In genomic region chr10:60575105-60575504, GRCh38 we compare ENCODE assay signal across 24 cellular contexts.
DNase-seq lines count a peak whose midpoint lies in the region; ATAC-seq and TF ChIP-seq lines count a peak whose summit lies in the region.
"Had no signal": no experiment of that assay in that cellular context is flagged by ENCODE, and none has a peak within 500 bp of the region (broad histone marks: within the 10 kb centered on the region; RNA-seq: fewer than 3 reads in every experiment).

No MANE protein-coding gene starts in this region.

- H3K27me3 ChIP-seq in SK-N-SH (ENCODE audit: insufficient read depth), result no peaks in the 10 kb centered on the region
- H3K27me3 ChIP-seq in PC-3 (ENCODE audit: low read length), result no peaks in the 10 kb centered on the region

- CTCF ChIA-PET in SK-N-SH (lab: Yijun Ruan, JAX), result no interaction called here
- CTCF ChIA-PET in PC-3 (lab: Charles Lee), result interaction anchor here (0.5 to 0.7 kb wide), 2 partner anchors 13 to 434 kb away, joined by 3 to 6 read pairs; no protein-coding TSS in a partner anchor
- CTCF ChIA-PET in activated CD4-positive, alpha-beta memory T cell treated with anti-CD3 and anti-CD28 coated beads, Interleukin-2, amount 10 ng/mL, durations not matched to agents 7 days and 5 days (lab: Charles Lee), result no interaction called here
- CTCF ChIA-PET in activated CD8-positive, alpha-beta T cell treated with anti-CD3 and anti-CD28 coated beads, Interleukin-2, amount 10 ng/mL, durations not matched to agents 7 days and 5 days (lab: Charles Lee), result no interaction called here

- peaks cover 2% of the 10 kb centered on the region for H3K9me3 Mint-ChIP-seq in activated CD4-positive, alpha-beta memory T cell treated with anti-CD3 and anti-CD28 coated beads, Interleukin-2, amount 10 ng/mL, durations not matched to agents 7 days and 5 days
- no peaks in the 10 kb centered on the region for H3K9me3 Mint-ChIP-seq in activated CD8-positive, alpha-beta T cell treated with anti-CD3 and anti-CD28 coated beads, Interleukin-2, amount 10 ng/mL, durations not matched to agents 7 days and 5 days (ENCODE audit: insufficient read depth)

- no peaks in the 10 kb centered on the region for H3K9me2 ChIP-seq in SK-N-SH
- H3K9me2 ChIP-seq in PC-3 (replicated peaks; ENCODE audit: low read length), result no peaks in the 10 kb centered on the region

- peaks cover 2% of the 10 kb centered on the region for H3K36me3 Mint-ChIP-seq in activated CD4-positive, alpha-beta memory T cell treated with anti-CD3 and anti-CD28 coated beads, Interleukin-2, amount 10 ng/mL, durations not matched to agents 7 days and 5 days (ENCODE audit: low read depth)
- no peaks in the 10 kb centered on the region for H3K36me3 Mint-ChIP-seq in activated CD8-positive, alpha-beta T cell treated with anti-CD3 and anti-CD28 coated beads, Interleukin-2, amount 10 ng/mL, durations not matched to agents 7 days and 5 days (ENCODE audit: low read depth)

- no peak overlapping the region for H3K4me3 Mint-ChIP-seq in activated CD4-positive, alpha-beta memory T cell treated with anti-CD3 and anti-CD28 coated beads, Interleukin-2, amount 10 ng/mL, durations not matched to agents 7 days and 5 days
- H3K4me3 Mint-ChIP-seq in activated CD8-positive, alpha-beta T cell treated with anti-CD3 and anti-CD28 coated beads, Interleukin-2, amount 10 ng/mL, durations not matched to agents 7 days and 5 days, result no peak overlapping the region

- H3K27me3 Mint-ChIP-seq in activated CD4-positive, alpha-beta memory T cell treated with anti-CD3 and anti-CD28 coated beads, Interleukin-2, amount 10 ng/mL, durations not matched to agents 7 days and 5 days, result no peaks in the 10 kb centered on the region
- H3K27me3 Mint-ChIP-seq in activated CD8-positive, alpha-beta T cell treated with anti-CD3 and anti-CD28 coated beads, Interleukin-2, amount 10 ng/mL, durations not matched to agents 7 days and 5 days (ENCODE audit: low read depth), result peaks cover 7% of the 10 kb centered on the region
- H3K27me3 Mint-ChIP-seq: CD4-positive, alpha-beta memory T cell had no signal

- no peaks in the 10 kb centered on the region for H3K79me2 ChIP-seq in SK-N-SH (ENCODE audit: insufficient read depth)
- H3K79me2 ChIP-seq in PC-3 (ENCODE audit: low read length), result peaks cover 21% of the 10 kb centered on the region

- no peak for TF ChIP-seq EP300 in SK-N-SH (IDR thresholded peaks at IDR 0.05; ENCODE audit: borderline replicate concordance in 1 of 2, low read depth in 1 of 2, low read length in 1 of 2)

- POLR2A ChIA-PET in SK-N-SH (lab: Yijun Ruan, JAX) (no interaction called here), PC-3 (lab: Charles Lee; ENCODE audit: unreplicated experiment) (no interaction called here)
- POLR2A ChIA-PET in activated CD4-positive, alpha-beta memory T cell treated with anti-CD3 and anti-CD28 coated beads, Interleukin-2, amount 10 ng/mL, durations not matched to agents 7 days and 5 days (lab: Charles Lee), result no interaction called here
- POLR2A ChIA-PET in activated CD8-positive, alpha-beta T cell treated with anti-CD3 and anti-CD28 coated beads, Interleukin-2, amount 10 ng/mL, durations not matched to agents 7 days and 5 days (lab: Charles Lee), result no interaction called here

- H3F3A ChIP-seq in SK-N-SH (replicated peaks; ENCODE audit: insufficient read depth) (peaks cover 7% of the 10 kb centered on the region), PC-3 (ENCODE audit: low read length, unreplicated experiment) (peaks cover 4% of the 10 kb centered on the region)

- H3K4me2 ChIP-seq in SK-N-SH (no peak overlapping the region), PC-3 (ENCODE audit: low read length) (peak overlapping the region; percentile 47)
- H3K4me2 ChIP-seq: BLaER1 treated with 17β-estradiol and CSF1 and Interleukin-3, amounts not matched to agents 10 nM and 100 nM had no signal

- H3K36me3 ChIP-seq in SK-N-SH (replicated peaks in 1 of 2; ENCODE audit: control insufficient read depth in 1 of 2, insufficient read depth in 2 of 2, low read length in 1 of 2) (no peaks in the 10 kb centered on the region), PC-3 (ENCODE audit: low read depth, low read length) (no peaks in the 10 kb centered on the region; the same call in 1 of the 2 replicates)
- H3K36me3 ChIP-seq: BLaER1 treated with 17β-estradiol and CSF1 and Interleukin-3, amounts not matched to agents 10 nM and 100 nM had no signal

- H3K9me3 ChIP-seq in SK-N-SH, result no peaks in the 10 kb centered on the region
- 0 out of 2 replicates have a peak, but pooled peaks cover 3% of the 10 kb centered on the region for H3K9me3 ChIP-seq in PC-3 (ENCODE audit: low read length)
- H3K9me3 ChIP-seq: BLaER1 treated with 17β-estradiol and CSF1 and Interleukin-3, amounts not matched to agents 10 nM and 100 nM had no signal

- no peak for TF ChIP-seq RAD21 in SK-N-SH (IDR thresholded peaks at IDR 0.05; ENCODE audit: low read length)

- no peak overlapping the region for H3K4me3 ChIP-seq in SK-N-SH (ENCODE audit: low read depth in 2 of 2, low read length in 1 of 2)
- peak overlapping the region; percentile 6; the same call in 1 of the 2 replicates for H3K4me3 ChIP-seq in PC-3 (ENCODE audit: low read length)
- H3K4me3 ChIP-seq in fibroblast of the aortic adventitia (ENCODE audit: low read depth, low read length), result no peak overlapping the region
- H3K4me3 ChIP-seq: BLaER1 treated with 17β-estradiol and CSF1 and Interleukin-3, amounts not matched to agents 10 nM and 100 nM had no signal

- H3K27ac ChIP-seq in SK-N-SH (ENCODE audit: low read depth in 2 of 2, low read length in 1 of 2) (no peak overlapping the region), PC-3 (ENCODE audit: low read length) (peak overlapping the region; percentile 2; the same call in 1 of the 2 replicates)
- H3K27ac ChIP-seq: 22Rv1; BLaER1 treated with 17β-estradiol and CSF1 and Interleukin-3, amounts not matched to agents 10 nM and 100 nM had no signal

- H3K27ac Mint-ChIP-seq in activated CD4-positive, alpha-beta memory T cell treated with anti-CD3 and anti-CD28 coated beads, Interleukin-2, amount 10 ng/mL, durations not matched to agents 7 days and 5 days, result no peak overlapping the region
- H3K27ac Mint-ChIP-seq in activated CD8-positive, alpha-beta T cell treated with anti-CD3 and anti-CD28 coated beads, Interleukin-2, amount 10 ng/mL, durations not matched to agents 7 days and 5 days, result no peak overlapping the region

- 65% methylated on average over 6 of the region's 6 CpGs for WGBS in SK-N-SH (ENCODE audit: low lambda C conversion rate)

- intact Hi-C loops in PC-3 (cut with micrococcal nuclease), result no loop called here

- peaks cover 41% of the 10 kb centered on the region for H3K4me1 Mint-ChIP-seq in activated CD4-positive, alpha-beta memory T cell treated with anti-CD3 and anti-CD28 coated beads, Interleukin-2, amount 10 ng/mL, durations not matched to agents 7 days and 5 days
- peaks cover 38% of the 10 kb centered on the region for H3K4me1 Mint-ChIP-seq in activated CD8-positive, alpha-beta T cell treated with anti-CD3 and anti-CD28 coated beads, Interleukin-2, amount 10 ng/mL, durations not matched to agents 7 days and 5 days (ENCODE audit: low read depth)

- H4K20me1 ChIP-seq in SK-N-SH (ENCODE audit: insufficient read depth) (no peaks in the 10 kb centered on the region), PC-3 (ENCODE audit: low read length) (no peaks in the 10 kb centered on the region)
- H4K20me1 ChIP-seq: BLaER1 treated with 17β-estradiol and CSF1 and Interleukin-3, amounts not matched to agents 10 nM and 100 nM had no signal

- DNase-seq in SK-N-SH, result no peak
- peak; percentile 19 for DNase-seq in ELR (ENCODE audit: low read depth)
- peak; percentile 77 for DNase-seq in PC-3
- peak; percentile 8 for DNase-seq in fibroblast of the aortic adventitia (ENCODE audit: low read depth)
- no peak for DNase-seq in activated CD4-positive, alpha-beta memory T cell treated with anti-CD3 and anti-CD28 coated beads, Interleukin-2, amount 10 ng/mL, durations not matched to agents 7 days and 5 days
- no peak for DNase-seq in activated CD8-positive, alpha-beta T cell treated with anti-CD3 and anti-CD28 coated beads, Interleukin-2, amount 10 ng/mL, durations not matched to agents 7 days and 5 days
- DNase-seq in NCI-H1105 treated with DMSO at 0.1 percent for 48 hours (lab: John Stamatoyannopoulos, UW), result no peak
- DNase-seq: Caco-2; CD4-positive, alpha-beta memory T cell; DMS 273 treated with DMSO at 0.1 percent for 48 hours; DMS79 treated with DMSO at 0.1 percent for 48 hours; GOT3; IMR-90; MV-4-11; NCI-H1694; NCI-H2081; NCI-H2171 treated with DMSO at 0.1 percent for 48 hours; NCI-H446; NCI-H526; OCI-M1; Right ventricle myocardium superior had no signal

- no TSS peak for BruUV-seq in PC-3 (replicated peaks; lab: Mats Ljungman, UMichigan)

- H3K9ac ChIP-seq in SK-N-SH (no peak overlapping the region), PC-3 (ENCODE audit: low read length) (no peak overlapping the region)
- H3K9ac ChIP-seq: BLaER1 treated with 17β-estradiol and CSF1 and Interleukin-3, amounts not matched to agents 10 nM and 100 nM had no signal

- ATAC-seq in SK-N-SH treated with all-trans-retinoic acid at 6 μM for 48 hours (no peak), PC-3 (no peak)
- ATAC-seq in activated CD8-positive, alpha-beta T cell treated with anti-CD3 and anti-CD28 coated beads, Interleukin-2, amount 10 ng/mL, durations not matched to agents 7 days and 5 days, result no peak

- TF ChIP-seq CTCF in SK-N-SH (IDR thresholded peaks at IDR 0.05), result 0 out of 2 replicates have a peak, but pooled peaks have one; percentile 6
- peak; percentile 50 for TF ChIP-seq CTCF in PC-3 (conservative IDR thresholded peaks at IDR 0.05; ENCODE audit: low read depth, low read length)
- TF ChIP-seq CTCF in fibroblast of the aortic adventitia (IDR thresholded peaks at IDR 0.05; ENCODE audit: insufficient read depth, low read length), result no peak

- H3K4me1 ChIP-seq in SK-N-SH (ENCODE audit: control insufficient read depth in 1 of 2, insufficient read depth in 2 of 2, low read depth in 1 of 2, low read length in 1 of 2) (peaks cover 7 to 9% of the 10 kb centered on the region in 2 experiments; a peak in 3 of 4 replicates), PC-3 (ENCODE audit: insufficient read depth, low read length) (peaks cover 73% of the 10 kb centered on the region)

- H2AFZ ChIP-seq in SK-N-SH (ENCODE audit: low read depth) (no peak overlapping the region), PC-3 (ENCODE audit: low read length) (peak overlapping the region; percentile 31)

TF ChIP-seq in SK-N-SH, 30 proteins besides CTCF, POLR2A, EP300 and RAD21:
- TF ChIP-seq MEF2A (IDR thresholded peaks at IDR 0.05; ENCODE audit: borderline replicate concordance, low read depth) (no peak), FOSL2 (IDR thresholded peaks at IDR 0.05; ENCODE audit: borderline replicate concordance, low read depth) (0 out of 2 replicates have a peak, but pooled peaks have one; percentile 10), TAF1 (IDR thresholded peaks at IDR 0.05; ENCODE audit: borderline replicate concordance, low read depth, low read length) (no peak)

TF ChIP-seq in SK-N-SH treated with all-trans-retinoic acid at 6 μM for 48 hours, 23 proteins besides CTCF, POLR2A, EP300 and RAD21 (continues in another document):
- TF ChIP-seq ARNTL (CRISPR knock-in tag; IDR thresholded peaks at IDR 0.05; ENCODE audit: borderline replicate concordance, low read depth) (no peak), ISL1 (CRISPR knock-in tag; IDR thresholded peaks at IDR 0.05) (no peak)

Comparison
In these comparisons a context has a peak if more than half of its experiments do, and no peak if none do; other contexts are left out.
1. DNase-seq: peak in ELR (single experiment), PC-3 (single experiment) and fibroblast of the aortic adventitia (single experiment); none in SK-N-SH (single experiment), activated CD4-positive, alpha-beta memory T cell treated with anti-CD3 and anti-CD28 coated beads, Interleukin-2, amount 10 ng/mL, durations not matched to agents 7 days and 5 days (single experiment), activated CD8-positive, alpha-beta T cell treated with anti-CD3 and anti-CD28 coated beads, Interleukin-2, amount 10 ng/mL, durations not matched to agents 7 days and 5 days (single experiment) and NCI-H1105 treated with DMSO at 0.1 percent for 48 hours (single experiment).